13 cellular contexts compared by ENCODE assay signal in genomic region chr3:189841474-189842205, GRCh38.
DNase-seq lines count a peak whose midpoint lies in the region; ATAC-seq and TF ChIP-seq lines count a peak whose summit lies in the region.
"Had no signal": no experiment of that assay in that cellular context is flagged by ENCODE, and none has a peak within 500 bp of the region (broad histone marks: within the 10 kb centered on the region; RNA-seq: fewer than 3 reads in every experiment).

No MANE protein-coding gene starts in this region.

- H3K4me3 ChIP-seq in astrocyte of the spinal cord (ENCODE audit: low read depth, low read length): no peak overlapping the region
- no peak overlapping the region for H3K4me3 ChIP-seq in transverse colon
- H3K4me3 ChIP-seq in MM.1S (ENCODE audit: low read length): no peak overlapping the region
- H3K4me3 ChIP-seq: left lung had no signal

- peaks cover 44% of the 10 kb centered on the region for H3K27me3 Mint-ChIP-seq in progenitor cell of endocrine pancreas

- no peaks in the 10 kb centered on the region for H3K9me2 ChIP-seq in MM.1S (replicated peaks; ENCODE audit: insufficient read depth, low read length)

- TF ChIP-seq CTCF in astrocyte of the spinal cord (IDR thresholded peaks at IDR 0.05; ENCODE audit: low read depth, low read length) (no peak), progenitor cell of endocrine pancreas (IDR thresholded peaks at IDR 0.05; ENCODE audit: unreplicated experiment) (no peak), transverse colon (IDR thresholded peaks at IDR 0.05) (no peak), MM.1S (IDR thresholded peaks at IDR 0.05; ENCODE audit: low read length) (no peak)

- 71 to 86% methylated on average over 8 to 13 of the region's 13 CpGs for WGBS in transverse colon (ENCODE audit: low coverage in 1 of 2), 2 donors

- TF ChIP-seq EP300 in transverse colon (IDR thresholded peaks at IDR 0.05; ENCODE audit: low read depth): no peak

- H3K36me3 Mint-ChIP-seq in progenitor cell of endocrine pancreas (ENCODE audit: insufficient read depth): no peaks in the 10 kb centered on the region

- H3K36me3 ChIP-seq in transverse colon: no peaks in the 10 kb centered on the region
- no peaks in the 10 kb centered on the region for H3K36me3 ChIP-seq in MM.1S (replicated peaks; ENCODE audit: insufficient read depth, low read length)
- H3K36me3 ChIP-seq: left lung had no signal

- intact Hi-C loops in transverse colon (cut with DNase I; ENCODE audit: low total_unique reads): no loop called here

- H2AFZ ChIP-seq in MM.1S (ENCODE audit: low read length): no peak overlapping the region

- H3K9ac ChIP-seq in MM.1S (ENCODE audit: low read length): no peak overlapping the region

- H3K4me1 ChIP-seq in transverse colon (no peaks in the 10 kb centered on the region), MM.1S (ENCODE audit: low read length) (no peaks in the 10 kb centered on the region)
- H3K4me1 ChIP-seq: left lung had no signal

- no peaks in the 10 kb centered on the region for H3F3A ChIP-seq in MM.1S (ENCODE audit: insufficient read depth, low read length)

- no peaks in the 10 kb centered on the region for H3K9me3 Mint-ChIP-seq in progenitor cell of endocrine pancreas (ENCODE audit: low read depth)
- H3K9me3 Mint-ChIP-seq: activated T-helper 1 cell treated with anti-CD3 and anti-CD28 coated beads, Interleukin-12 subunit alpha, Interleukin-12 subunit beta, Interleukin-2, Interleukin-4 antibody, amounts not matched to agents 30 ng/mL and 10 ng/mL and 1 ng/mL, durations not matched to agents 14 hours and 24 hours and 36 hours had no signal

- H3K9me3 ChIP-seq in transverse colon: no peaks in the 10 kb centered on the region
- no peaks in the 10 kb centered on the region for H3K9me3 ChIP-seq in MM.1S (replicated peaks; ENCODE audit: insufficient read depth, low read length)
- H3K9me3 ChIP-seq: left lung had no signal

- peak; percentile 69 for ATAC-seq in GM18511 (IDR thresholded peaks at IDR 0.05; ENCODE audit: unreplicated experiment)
- peak; percentile 47 for ATAC-seq in HG03469 (IDR thresholded peaks at IDR 0.05; ENCODE audit: unreplicated experiment)
- no peak for ATAC-seq in GM19328 (IDR thresholded peaks at IDR 0.05; ENCODE audit: unreplicated experiment)
- ATAC-seq: left lung had no signal

- TF ChIP-seq POLR2A in transverse colon (IDR thresholded peaks at IDR 0.05): no peak

- H3K4me2 ChIP-seq in MM.1S (ENCODE audit: low read depth, low read length): no peak overlapping the region

- H3K4me1 Mint-ChIP-seq in progenitor cell of endocrine pancreas (ENCODE audit: low read depth): peaks cover 12% of the 10 kb centered on the region

- DNase-seq in astrocyte of the spinal cord (ENCODE audit: low read depth, low spot score) (peak; percentile 63), progenitor cell of endocrine pancreas (ENCODE audit: low spot score, unreplicated experiment) (no peak), SKM-1 treated with dmso at 0.1 percent for 144 hours (lab: John Stamatoyannopoulos, UW; ENCODE audit: unreplicated experiment) (no peak), transverse colon (no peak), MM.1S (no peak)
- DNase-seq: DMS53; effector CD8-positive, alpha-beta T cell; left lung; NCI-H1694 treated with DMSO at 0.1 percent for 48 hours had no signal

- in situ Hi-C loops in astrocyte of the spinal cord (cut with HindIII; ENCODE audit: low sequenced_read_pairs): no loop called here
- in situ Hi-C loops in transverse colon (cut with MboI; ENCODE audit: low pct_ligation_motif_present in 1 of 4, low pct_unique_long_range_greater_than_20kb in 1 of 4, low sequenced_read_pairs in 3 of 4): no loop called here

- H3K27me3 ChIP-seq in transverse colon (no peaks in the 10 kb centered on the region), MM.1S (replicated peaks; ENCODE audit: insufficient read depth, low read length) (no peaks in the 10 kb centered on the region)
- H3K27me3 ChIP-seq: left lung had no signal

- no peaks in the 10 kb centered on the region for H3K79me2 ChIP-seq in MM.1S (ENCODE audit: low read length)

- H4K20me1 ChIP-seq in MM.1S (ENCODE audit: insufficient read depth, low read length): no peaks in the 10 kb centered on the region

- H3K27ac ChIP-seq in transverse colon (no peak overlapping the region), MM.1S (ENCODE audit: low read length) (no peak overlapping the region)
- H3K27ac ChIP-seq: left lung had no signal

- peak overlapping the region; percentile 9 for H3K27ac Mint-ChIP-seq in progenitor cell of endocrine pancreas
- H3K27ac Mint-ChIP-seq: activated T-helper 1 cell treated with anti-CD3 and anti-CD28 coated beads, Interleukin-12 subunit alpha, Interleukin-12 subunit beta, Interleukin-2, Interleukin-4 antibody, amounts not matched to agents 30 ng/mL and 10 ng/mL and 1 ng/mL, durations not matched to agents 14 hours and 24 hours and 36 hours had no signal

- no peak overlapping the region for H3K4me3 Mint-ChIP-seq in progenitor cell of endocrine pancreas (ENCODE audit: low read depth)
- H3K4me3 Mint-ChIP-seq: activated T-helper 1 cell treated with anti-CD3 and anti-CD28 coated beads, Interleukin-12 subunit alpha, Interleukin-12 subunit beta, Interleukin-2, Interleukin-4 antibody, amounts not matched to agents 30 ng/mL and 10 ng/mL and 1 ng/mL, durations not matched to agents 14 hours and 24 hours and 36 hours had no signal
